In genomic region chr2:109374548-109375130, GRCh38 we compare ENCODE assay signal across 22 cellular contexts.
DNase-seq lines count a peak whose midpoint lies in the region; ATAC-seq and TF ChIP-seq lines count a peak whose summit lies in the region.
"Had no signal": no experiment of that assay in that cellular context is flagged by ENCODE, and none has a peak within 500 bp of the region (broad histone marks: within the 10 kb centered on the region; RNA-seq: fewer than 3 reads in every experiment).

No MANE protein-coding gene starts in this region.

- H3K4me3 ChIP-seq in right atrium auricular region = no peak overlapping the region
- H3K4me3 ChIP-seq in right cardiac atrium (ENCODE audit: low read length) = no peak overlapping the region
- no peak overlapping the region for H3K4me3 ChIP-seq in coronary artery
- H3K4me3 ChIP-seq: esophagus squamous epithelium, gastrocnemius medialis had no signal

- peaks cover 5% of the 10 kb centered on the region for H3K36me3 ChIP-seq in right atrium auricular region
- H3K36me3 ChIP-seq: gastrocnemius medialis had no signal

- H3K27ac Mint-ChIP-seq in natural killer cell (no peak overlapping the region), immature natural killer cell (no peak overlapping the region)
- H3K27ac Mint-ChIP-seq: activated naive CD8-positive, alpha-beta T cell; activated T-helper 17 cell treated with anti-CD3 and anti-CD28 coated beads, Interleukin-2, amount 50 U/mL, for 72 hours; CD4-positive, alpha-beta T cell; T-helper 17 cell had no signal

- no peaks in the 10 kb centered on the region for H3K9me3 ChIP-seq in right atrium auricular region
- no peaks in the 10 kb centered on the region for H3K9me3 ChIP-seq in right cardiac atrium (ENCODE audit: control insufficient read depth, low read length)
- H3K9me3 ChIP-seq: esophagus squamous epithelium, gastrocnemius medialis had no signal

- DNase-seq in right atrium auricular region (ENCODE audit: low spot score) (peak; percentile 55), right cardiac atrium (no peak), coronary artery (ENCODE audit: low spot score) (peak; percentile 41), posterior vena cava (ENCODE audit: low spot score) (peak; percentile 73), natural killer cell (no peak), immature natural killer cell (no peak)
- DNase-seq: activated CD4-positive, alpha-beta T cell treated with anti-CD3 and anti-CD28 coated beads for 48 hours; DMS 273 treated with DMSO at 0.1 percent for 48 hours; esophagus squamous epithelium; HCEC 1CT; hypothalamus; Kasumi-1; MV-4-11; NCI-H510A; T-helper 17 cell had no signal

- TF ChIP-seq CTCF in right atrium auricular region (IDR thresholded peaks at IDR 0.05) = no peak
- TF ChIP-seq CTCF in coronary artery (IDR thresholded peaks at IDR 0.05) = no peak
- TF ChIP-seq CTCF in natural killer cell (IDR thresholded peaks at IDR 0.05) = no peak

- H3K36me3 Mint-ChIP-seq in natural killer cell = no peaks in the 10 kb centered on the region
- H3K36me3 Mint-ChIP-seq in immature natural killer cell = no peaks in the 10 kb centered on the region

- WGBS in right cardiac atrium = 95% methylated on average over 16 of the region's 16 CpGs

- intact Hi-C loops in right cardiac atrium (cut with DNase I) (no loop called here), posterior vena cava (cut with DNase I) (no loop called here), natural killer cell (cut with micrococcal nuclease) (no loop called here)

- ATAC-seq in right cardiac atrium = no peak
- ATAC-seq in natural killer cell = no peak
- ATAC-seq in HG03175 (IDR thresholded peaks at IDR 0.05; ENCODE audit: unreplicated experiment) = no peak
- ATAC-seq: activated T-helper 17 cell treated with anti-CD3 and anti-CD28 coated beads, Interleukin-2, amount 50 U/mL, for 72 hours; T-helper 17 cell had no signal

- H3K4me3 Mint-ChIP-seq in natural killer cell = no peak overlapping the region
- no peak overlapping the region for H3K4me3 Mint-ChIP-seq in immature natural killer cell
- H3K4me3 Mint-ChIP-seq: activated naive CD8-positive, alpha-beta T cell; activated T-helper 17 cell treated with anti-CD3 and anti-CD28 coated beads, Interleukin-2, amount 50 U/mL, for 72 hours; CD4-positive, alpha-beta T cell; neural crest cell; T-helper 17 cell had no signal

- no peaks in the 10 kb centered on the region for H3K27me3 ChIP-seq in right atrium auricular region
- no peaks in the 10 kb centered on the region for H3K27me3 ChIP-seq in right cardiac atrium (ENCODE audit: control insufficient read depth, insufficient read depth)
- H3K27me3 ChIP-seq: esophagus squamous epithelium, gastrocnemius medialis had no signal

- H3K27ac ChIP-seq in right atrium auricular region (no peak overlapping the region), right cardiac atrium (ENCODE audit: low read length) (no peak overlapping the region), coronary artery (no peak overlapping the region)
- H3K27ac ChIP-seq: esophagus squamous epithelium, gastrocnemius medialis, HL-60 had no signal

- H3K4me1 Mint-ChIP-seq in natural killer cell (no peaks in the 10 kb centered on the region), immature natural killer cell (no peaks in the 10 kb centered on the region)
- H3K4me1 Mint-ChIP-seq: activated T-helper 17 cell treated with anti-CD3 and anti-CD28 coated beads, Interleukin-2, amount 50 U/mL, for 72 hours had no signal

- H3K4me1 ChIP-seq in right atrium auricular region (peaks cover 0 to 6% of the 10 kb centered on the region in 2 donors), right cardiac atrium (ENCODE audit: control insufficient read depth, insufficient read depth, low read length) (no peaks in the 10 kb centered on the region)
- H3K4me1 ChIP-seq: esophagus squamous epithelium had no signal

- H3K27me3 Mint-ChIP-seq in natural killer cell (ENCODE audit: low read depth in 2 of 2) (peaks cover 7 to 12% of the 10 kb centered on the region in 2 donors), immature natural killer cell (ENCODE audit: low read depth in 3 of 3) (peaks cover 0 to 4% (median 3%) of the 10 kb centered on the region in 3 donors)
- H3K27me3 Mint-ChIP-seq: activated naive CD8-positive, alpha-beta T cell; CD4-positive, alpha-beta T cell had no signal

- H3K9me3 Mint-ChIP-seq in natural killer cell = no peaks in the 10 kb centered on the region
- H3K9me3 Mint-ChIP-seq in immature natural killer cell = no peaks in the 10 kb centered on the region
- H3K9me3 Mint-ChIP-seq: activated T-helper 17 cell treated with anti-CD3 and anti-CD28 coated beads, Interleukin-2, amount 50 U/mL, for 72 hours; CD4-positive, alpha-beta T cell; neural crest cell had no signal

Comparison
In these comparisons a context has a peak if more than half of its experiments do, and no peak if none do; other contexts are left out.
1. DNase-seq: peak in right atrium auricular region (single experiment), coronary artery (single experiment) and posterior vena cava (single experiment); none in right cardiac atrium (0 of 3), natural killer cell (single experiment) and immature natural killer cell (0 of 3).